Comparison of ENCODE assay signal across 20 cellular contexts in the genomic region with DNA sequence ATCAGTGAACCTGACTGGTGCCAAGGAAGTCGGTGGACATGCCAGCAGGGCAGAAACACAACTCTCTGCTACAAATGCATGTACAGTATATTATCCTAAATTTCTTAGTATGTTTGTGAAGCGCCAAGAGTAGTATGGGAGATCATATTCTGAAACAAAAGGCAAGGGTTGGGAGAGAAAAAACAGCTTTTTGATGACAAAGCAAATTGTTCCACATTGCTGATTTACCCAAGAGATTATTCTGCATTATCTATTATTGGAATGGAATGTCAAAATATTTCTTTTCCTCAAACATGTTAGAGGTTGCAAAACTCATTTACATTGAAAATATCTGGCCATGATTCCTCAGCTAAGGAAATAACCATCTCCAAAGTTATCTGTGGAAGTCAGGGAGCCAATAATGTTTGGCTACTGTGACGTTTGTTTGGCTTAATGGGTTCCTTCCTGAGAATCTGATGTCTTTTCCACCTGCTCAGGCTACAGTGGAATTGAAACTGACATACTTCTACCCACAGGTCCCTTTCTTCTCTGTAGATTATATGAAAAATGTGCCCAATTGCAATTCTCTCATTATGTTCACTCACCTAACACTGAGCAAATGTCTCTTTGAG.
"Had no signal": no experiment of that assay in that cellular context is flagged by ENCODE, and none has a peak within 500 bp of the region (broad histone marks: within the 10 kb centered on the region; RNA-seq: fewer than 3 reads in every experiment).

No MANE protein-coding gene starts in this region.

- H3K4me1 Mint-ChIP-seq: naive thymus-derived CD4-positive, alpha-beta T cell; stimulated activated effector memory CD8-positive, alpha-beta T cell treated with anti-CD3 and anti-CD28 coated beads, Interleukin-12 subunit alpha, Interleukin-12 subunit beta, amount 100 ng/mL, for 72 hours had no signal

- H3K27me3 ChIP-seq: colonic mucosa, gastroesophageal sphincter, neutrophil, right atrium auricular region, suprapubic skin, thyroid gland, upper lobe of left lung, uterus had no signal

- DNase-seq: colonic mucosa; dermis blood vessel endothelial cell; foreskin fibroblast; glutamatergic neuron; islet precursor cell; mammary epithelial cell; naive thymus-derived CD4-positive, alpha-beta T cell; small intestine; stimulated activated CD4-positive, alpha-beta T cell treated with anti-CD3 and anti-CD28 coated beads, Interleukin-12 subunit alpha, Interleukin-12 subunit beta, amount 100 ng/mL, for 4 hours; stimulated activated CD8-positive, alpha-beta memory T cell treated with anti-CD3 and anti-CD28 coated beads, Interleukin-4, amount 100 ng/mL, for 48 hours; stimulated activated naive CD8-positive, alpha-beta T cell treated with anti-CD3 and anti-CD28 coated beads, Interleukin-15, Interleukin-2, amounts not matched to agents 100 U/mL and 50 U/mL, for 24 hours; thyroid gland; upper lobe of left lung; uterus had no signal

- H3K27ac Mint-ChIP-seq: naive thymus-derived CD4-positive, alpha-beta T cell; stimulated activated effector memory CD8-positive, alpha-beta T cell treated with anti-CD3 and anti-CD28 coated beads, Interleukin-12 subunit alpha, Interleukin-12 subunit beta, amount 100 ng/mL, for 72 hours had no signal

- H3K36me3 ChIP-seq: colonic mucosa, gastroesophageal sphincter, neutrophil, right atrium auricular region, suprapubic skin, thyroid gland, upper lobe of left lung, uterus had no signal

- H3K4me1 ChIP-seq: colonic mucosa, right atrium auricular region, thyroid gland, upper lobe of left lung, uterus had no signal

- H3K27ac ChIP-seq: colonic mucosa, gastroesophageal sphincter, neutrophil, right atrium auricular region, suprapubic skin, thyroid gland, upper lobe of left lung, uterus had no signal

- H3K4me3 ChIP-seq: colonic mucosa, gastroesophageal sphincter, right atrium auricular region, suprapubic skin, thyroid gland, upper lobe of left lung, uterus had no signal

- H3K4me3 Mint-ChIP-seq: naive thymus-derived CD4-positive, alpha-beta T cell; stimulated activated effector memory CD8-positive, alpha-beta T cell treated with anti-CD3 and anti-CD28 coated beads, Interleukin-12 subunit alpha, Interleukin-12 subunit beta, amount 100 ng/mL, for 72 hours had no signal

- H3K9me3 ChIP-seq: colonic mucosa, gastroesophageal sphincter, neutrophil, right atrium auricular region, suprapubic skin, thyroid gland, upper lobe of left lung, uterus had no signal

- H3K36me3 Mint-ChIP-seq: naive thymus-derived CD4-positive, alpha-beta T cell; stimulated activated effector memory CD8-positive, alpha-beta T cell treated with anti-CD3 and anti-CD28 coated beads, Interleukin-12 subunit alpha, Interleukin-12 subunit beta, amount 100 ng/mL, for 72 hours had no signal

- H3K9me3 Mint-ChIP-seq: stimulated activated effector memory CD8-positive, alpha-beta T cell treated with anti-CD3 and anti-CD28 coated beads, Interleukin-12 subunit alpha, Interleukin-12 subunit beta, amount 100 ng/mL, for 72 hours had no signal

- FAIRE-seq: small intestine had no signal

- ATAC-seq: gastroesophageal sphincter; left lobe of liver; naive thymus-derived CD4-positive, alpha-beta T cell; stimulated activated effector memory CD8-positive, alpha-beta T cell treated with anti-CD3 and anti-CD28 coated beads, Interleukin-12 subunit alpha, Interleukin-12 subunit beta, amount 100 ng/mL, for 72 hours; stimulated activated naive CD8-positive, alpha-beta T cell treated with anti-CD3 and anti-CD28 coated beads, Interleukin-15, Interleukin-2, amounts not matched to agents 100 U/mL and 50 U/mL, for 24 hours had no signal
